ENCODE assay signal across 20 cellular contexts in the genomic region with DNA sequence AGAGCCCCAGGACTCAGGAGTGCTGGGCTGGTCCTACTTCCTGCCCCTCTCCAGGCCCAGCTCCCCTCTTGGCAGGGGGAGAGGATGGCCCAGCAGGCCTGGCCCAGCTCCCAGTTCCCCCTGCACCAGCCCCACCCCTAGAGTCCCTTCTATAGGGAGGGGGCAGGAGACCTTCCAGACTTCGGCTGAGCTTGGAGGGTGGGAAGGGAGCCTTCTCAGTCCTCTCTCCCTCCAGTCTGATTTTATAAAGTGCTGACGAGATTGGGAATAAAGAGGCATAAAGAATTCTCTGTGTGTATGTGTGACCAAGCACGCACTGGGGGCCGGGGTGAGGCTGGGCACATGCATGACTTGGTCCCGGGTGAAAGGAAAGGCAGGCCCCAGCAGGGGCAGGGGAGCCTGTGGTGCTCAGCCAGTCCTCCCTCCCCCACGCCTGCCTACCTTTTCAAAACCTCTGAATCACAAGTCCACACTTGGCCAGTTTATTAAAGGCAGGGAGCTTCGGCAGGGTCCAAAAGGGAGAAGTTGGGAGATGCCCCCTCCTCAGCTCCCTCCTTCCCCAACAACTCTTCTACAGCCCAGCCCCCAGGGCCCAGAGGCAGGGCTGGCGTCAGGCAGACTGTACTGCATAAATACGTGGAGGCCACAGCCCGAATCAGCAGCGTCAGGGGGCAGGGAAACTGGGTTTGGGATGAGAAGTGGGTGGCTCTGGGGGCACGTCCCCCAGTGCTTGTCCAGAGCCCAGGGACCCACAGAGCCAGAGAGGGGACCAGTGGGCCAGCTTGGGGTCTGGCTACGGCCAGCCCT. TPM values are rescaled to one million over a fixed set of nuclear protein-coding genes. Genes with fewer than 3 reads are reported as not detected.
DNase-seq lines count a peak whose midpoint lies in the region; ATAC-seq and TF ChIP-seq lines count a peak whose summit lies in the region.
"Had no signal": no experiment of that assay in that cellular context is flagged by ENCODE, and none has a peak within 500 bp of the region (broad histone marks: within the 10 kb centered on the region; RNA-seq: fewer than 3 reads in every experiment).

No MANE protein-coding gene starts in this region.

- peak overlapping the region; percentile 20 for H3K27ac Mint-ChIP-seq in stimulated activated effector memory CD8-positive, alpha-beta T cell treated with anti-CD3 and anti-CD28 coated beads, Interleukin-12 subunit alpha, Interleukin-12 subunit beta, amount 100 ng/mL, for 72 hours
- H3K27ac Mint-ChIP-seq: activated T-helper 2 cell treated with anti-CD3 and anti-CD28 coated beads, Interferon-gamma antibody, Interleukin-2, Interleukin-4, amounts not matched to agents 10 μg/mL and 5 μg/mL and 100 μg/mL, durations not matched to agents 14 hours and 24 hours and 36 hours; HFFc6; T-cell had no signal

- POLR2A ChIA-PET in SK-N-SH (lab: Yijun Ruan, JAX): interaction anchor here (1.0 kb wide), 1 partner anchor 12 kb away, joined by 3 read pairs; no protein-coding TSS in a partner anchor

- no peaks in the 10 kb centered on the region for H3K9me3 Mint-ChIP-seq in stimulated activated effector memory CD8-positive, alpha-beta T cell treated with anti-CD3 and anti-CD28 coated beads, Interleukin-12 subunit alpha, Interleukin-12 subunit beta, amount 100 ng/mL, for 72 hours
- H3K9me3 Mint-ChIP-seq: activated T-helper 2 cell treated with anti-CD3 and anti-CD28 coated beads, Interferon-gamma antibody, Interleukin-2, Interleukin-4, amounts not matched to agents 10 μg/mL and 5 μg/mL and 100 μg/mL, durations not matched to agents 14 hours and 24 hours and 36 hours; HFFc6; T-cell had no signal

- no peak for TF ChIP-seq RAD21 in SK-N-SH (IDR thresholded peaks at IDR 0.05; ENCODE audit: low read length)

- H3K36me3 ChIP-seq in hepatocyte (replicated peaks; ENCODE audit: insufficient read depth, low read depth) (no peaks in the 10 kb centered on the region), SK-N-SH (replicated peaks in 1 of 2; ENCODE audit: control insufficient read depth in 1 of 2, insufficient read depth in 2 of 2, low read length in 1 of 2) (peaks cover 9 to 28% of the 10 kb centered on the region in 2 experiments)

- H3K27ac ChIP-seq in hepatocyte (peak overlapping the region; percentile 51), SK-N-SH (ENCODE audit: low read depth in 2 of 2, low read length in 1 of 2) (no peak overlapping the region)
- H3K27ac ChIP-seq: adrenal gland, Peyer's patch, suprapubic skin, WERI-Rb-1 had no signal

- peaks cover 27% of the 10 kb centered on the region for H3K36me3 Mint-ChIP-seq in stimulated activated effector memory CD8-positive, alpha-beta T cell treated with anti-CD3 and anti-CD28 coated beads, Interleukin-12 subunit alpha, Interleukin-12 subunit beta, amount 100 ng/mL, for 72 hours
- H3K36me3 Mint-ChIP-seq: T-cell had no signal

- H3K4me2 ChIP-seq in hepatocyte: peak overlapping the region; percentile 41
- no peak overlapping the region for H3K4me2 ChIP-seq in SK-N-SH

- H3K9me2 ChIP-seq in hepatocyte (replicated peaks; ENCODE audit: insufficient read depth): no peaks in the 10 kb centered on the region
- H3K9me2 ChIP-seq in SK-N-SH: no peaks in the 10 kb centered on the region

- H3K27me3 ChIP-seq in hepatocyte: no peaks in the 10 kb centered on the region
- H3K27me3 ChIP-seq in SK-N-SH (ENCODE audit: insufficient read depth): no peaks in the 10 kb centered on the region
- H3K27me3 ChIP-seq: adrenal gland, Peyer's patch, suprapubic skin had no signal

- no peak overlapping the region for H3K4me3 ChIP-seq in NB4 (ENCODE audit: low read depth, low read length)
- H3K4me3 ChIP-seq in astrocyte of the cerebellum (ENCODE audit: low read depth, low read length): peak overlapping the region; percentile 4
- H3K4me3 ChIP-seq in hepatocyte: no peak overlapping the region
- H3K4me3 ChIP-seq in SK-N-SH (ENCODE audit: low read depth in 2 of 2, low read length in 1 of 2): no peak overlapping the region
- H3K4me3 ChIP-seq: adrenal gland, Peyer's patch, suprapubic skin had no signal

- no peak for ATAC-seq in stimulated activated effector memory CD8-positive, alpha-beta T cell treated with anti-CD3 and anti-CD28 coated beads, Interleukin-12 subunit alpha, Interleukin-12 subunit beta, amount 100 ng/mL, for 72 hours
- no peak for ATAC-seq in GM21515 (IDR thresholded peaks at IDR 0.05; ENCODE audit: unreplicated experiment)
- ATAC-seq: right cardiac atrium, T-cell had no signal

- no peak overlapping the region for H2AFZ ChIP-seq in hepatocyte
- H2AFZ ChIP-seq in SK-N-SH (ENCODE audit: low read depth): no peak overlapping the region

- in situ Hi-C loops in astrocyte of the cerebellum (cut with HindIII; ENCODE audit: low sequenced_read_pairs): loop anchor here (25.0 kb wide), 1 partner anchor 126 kb away; the partner anchor contains the start of gene DES

- peaks cover 20% of the 10 kb centered on the region for H3K4me1 ChIP-seq in hepatocyte (ENCODE audit: insufficient read depth)
- peaks cover 7 to 19% of the 10 kb centered on the region in 2 experiments; a peak in 2 of 4 replicates for H3K4me1 ChIP-seq in SK-N-SH (ENCODE audit: control insufficient read depth in 1 of 2, insufficient read depth in 2 of 2, low read depth in 1 of 2, low read length in 1 of 2)

- H4K20me1 ChIP-seq in hepatocyte (ENCODE audit: insufficient read depth, poor library complexity, severe bottlenecking): peaks cover 21% of the 10 kb centered on the region
- H4K20me1 ChIP-seq in SK-N-SH (ENCODE audit: insufficient read depth): peaks cover 20% of the 10 kb centered on the region

- TF ChIP-seq EP300 in SK-N-SH (IDR thresholded peaks at IDR 0.05; ENCODE audit: borderline replicate concordance in 1 of 2, low read depth in 1 of 2, low read length in 1 of 2): no peak

- peaks cover 6% of the 10 kb centered on the region for H3F3A ChIP-seq in SK-N-SH (replicated peaks; ENCODE audit: insufficient read depth)

- no peaks in the 10 kb centered on the region for H3K9me3 ChIP-seq in hepatocyte (ENCODE audit: low read depth)
- H3K9me3 ChIP-seq in SK-N-SH: no peaks in the 10 kb centered on the region
- H3K9me3 ChIP-seq: adrenal gland, Peyer's patch, suprapubic skin had no signal

- no peak overlapping the region for H3K9ac ChIP-seq in SK-N-SH

- WGBS in hepatocyte (ENCODE audit: low lambda C conversion rate, missing lambda C conversion rate): 79% methylated on average over 13 of the region's 13 CpGs
- 85% methylated on average over 8 of the region's 13 CpGs for WGBS in SK-N-SH (ENCODE audit: low lambda C conversion rate)

- CTCF ChIA-PET in SK-N-SH (lab: Yijun Ruan, JAX): interaction anchor here (1.7 to 62.1 kb wide), 8 partner anchors 11 to 151 kb away, joined by 7 to 2824 read pairs (median 59); partner anchors contain the start of genes ASIC4 and GMPPA

- TF ChIP-seq CTCF in NB4 (IDR thresholded peaks at IDR 0.05; ENCODE audit: low read depth, low read length) (no peak), astrocyte of the cerebellum (IDR thresholded peaks at IDR 0.05; ENCODE audit: low read depth, low read length, missing control alignments) (no peak), hepatocyte (IDR thresholded peaks at IDR 0.05; ENCODE audit: poor library complexity) (no peak), SK-N-SH (IDR thresholded peaks at IDR 0.05) (no peak)

- DNase-seq in NB4 (ENCODE audit: low read depth): peak; percentile 41
- peak; percentile 42 for DNase-seq in astrocyte of the cerebellum (ENCODE audit: low read depth)
- peak; percentile 32 for DNase-seq in hepatocyte (ENCODE audit: low spot score)
- no peak for DNase-seq in stimulated activated effector memory CD8-positive, alpha-beta T cell treated with anti-CD3 and anti-CD28 coated beads, Interleukin-12 subunit alpha, Interleukin-12 subunit beta, amount 100 ng/mL, for 72 hours (ENCODE audit: low spot score in 2 of 2)
- no peak for DNase-seq in activated T-cell treated with anti-CD3 and anti-CD28 coated beads for 4 hours
- no peak for DNase-seq in SK-N-SH
- DNase-seq: adrenal gland, DMS79, HFFc6, MV-4-11, NCI-H748 treated with DMSO at 0.1 percent for 48 hours, Peyer's patch, T-cell, WERI-Rb-1 had no signal

- TF ChIP-seq POLR2A in NB4 (IDR thresholded peaks at IDR 0.05; ENCODE audit: extremely low read depth, insufficient read length): no peak

- peaks cover 18% of the 10 kb centered on the region for H3K4me1 Mint-ChIP-seq in stimulated activated effector memory CD8-positive, alpha-beta T cell treated with anti-CD3 and anti-CD28 coated beads, Interleukin-12 subunit alpha, Interleukin-12 subunit beta, amount 100 ng/mL, for 72 hours

- H3K79me2 ChIP-seq in hepatocyte (peaks cover 16% of the 10 kb centered on the region), SK-N-SH (ENCODE audit: insufficient read depth) (peaks cover 13% of the 10 kb centered on the region)

- H3K4me3 Mint-ChIP-seq in stimulated activated effector memory CD8-positive, alpha-beta T cell treated with anti-CD3 and anti-CD28 coated beads, Interleukin-12 subunit alpha, Interleukin-12 subunit beta, amount 100 ng/mL, for 72 hours: no peak overlapping the region
- H3K4me3 Mint-ChIP-seq: HFFc6, T-cell had no signal

TF ChIP-seq in SK-N-SH, 30 proteins besides CTCF, POLR2A, EP300 and RAD21 (continues in another document):
- TF ChIP-seq SMC3 (IDR thresholded peaks at IDR 0.05; ENCODE audit: low read depth, low read length) (no peak), RXRA (IDR thresholded peaks at IDR 0.05; ENCODE audit: borderline replicate concordance, low read depth) (no peak)

RNA-seq across cellular contexts. Expression of gene CHPF, which starts 4.9 kb away (rescaled TPM):
- total RNA-seq in hepatocyte: 180 and 193 TPM in 2 replicates
- polyA plus RNA-seq in hepatocyte (315 and 361 TPM in 2 replicates), SK-N-SH (2012; rRNA removed) (119 and 141 TPM in 2 replicates)
- 65.6 and 129 TPM in 2 replicates for polyA plus RNA-seq in SK-N-SH (2012; cell fraction: cytosol; rRNA removed)
- 113 and 151 TPM in 2 replicates for polyA plus RNA-seq in SK-N-SH (2012; cell fraction: nucleus; rRNA removed)

RNA-seq across cellular contexts. Expression of gene TMEM198, which starts 5.1 kb away (rescaled TPM):
- 7.3 and 8.0 TPM in 2 replicates for total RNA-seq in hepatocyte
- polyA plus RNA-seq in hepatocyte (10.4 and 12.2 TPM in 2 replicates), SK-N-SH (2012; rRNA removed) (4.7 and 7.0 TPM in 2 replicates)
- 1.0 and 1.7 TPM in 2 replicates for polyA plus RNA-seq in SK-N-SH (2012; cell fraction: cytosol; rRNA removed)
- polyA plus RNA-seq in SK-N-SH (2012; cell fraction: nucleus; rRNA removed): 43.9 and 63.2 TPM in 2 replicates

RNA-seq across cellular contexts. Expression of gene ASIC4, which starts 24.4 kb away (rescaled TPM):
- total RNA-seq in hepatocyte: not detected in 2 replicates
- 0.07 TPM in 1 of 2 replicates, not detected in the other for polyA plus RNA-seq in hepatocyte
- polyA plus RNA-seq in SK-N-SH (2012; rRNA removed): 0.05 and 0.10 TPM in 2 replicates
- polyA plus RNA-seq in SK-N-SH (2012; cell fraction: cytosol; rRNA removed): 0.04 and 0.30 TPM in 2 replicates
- polyA plus RNA-seq in SK-N-SH (2012; cell fraction: nucleus; rRNA removed): 0.79 and 1.00 TPM in 2 replicates
- total RNA-seq: activated CD8-positive, alpha-beta memory T cell treated with anti-CD3 and anti-CD28 coated beads for 36 hours; activated T-helper 2 cell treated with anti-CD3 and anti-CD28 coated beads, Interferon-gamma antibody, Interleukin-2, Interleukin-4, amounts not matched to agents 10 μg/mL and 5 μg/mL and 100 μg/mL, durations not matched to agents 14 hours and 24 hours and 36 hours; mesenteric fat pad; suprapubic skin had no signal

RNA-seq across cellular contexts. Expression of gene OBSL1, which starts 32.6 kb away (rescaled TPM):
- total RNA-seq in hepatocyte: 72.4 and 84.6 TPM in 2 replicates
- polyA plus RNA-seq in hepatocyte: 61.0 and 73.7 TPM in 2 replicates
- 70.9 and 93.0 TPM in 2 replicates for polyA plus RNA-seq in SK-N-SH (2012; rRNA removed)
- 27.1 and 45.0 TPM in 2 replicates for polyA plus RNA-seq in SK-N-SH (2012; cell fraction: cytosol; rRNA removed)
- 274 and 319 TPM in 2 replicates for polyA plus RNA-seq in SK-N-SH (2012; cell fraction: nucleus; rRNA removed)

RNA-seq across cellular contexts. Expression of gene INHA, which starts 33.4 kb away (rescaled TPM):
- total RNA-seq in hepatocyte: 3.3 and 5.6 TPM in 2 replicates
- polyA plus RNA-seq in hepatocyte (8.1 and 9.2 TPM in 2 replicates), SK-N-SH (2012; rRNA removed) (1.2 and 1.6 TPM in 2 replicates)
- 0.10 and 0.22 TPM in 2 replicates for polyA plus RNA-seq in SK-N-SH (2012; cell fraction: cytosol; rRNA removed)
- polyA plus RNA-seq in SK-N-SH (2012; cell fraction: nucleus; rRNA removed): 13.8 and 15.1 TPM in 2 replicates
- total RNA-seq: activated CD8-positive, alpha-beta memory T cell treated with anti-CD3 and anti-CD28 coated beads for 36 hours; activated T-helper 2 cell treated with anti-CD3 and anti-CD28 coated beads, Interferon-gamma antibody, Interleukin-2, Interleukin-4, amounts not matched to agents 10 μg/mL and 5 μg/mL and 100 μg/mL, durations not matched to agents 14 hours and 24 hours and 36 hours; Peyer's patch had no signal

Comparison
In these comparisons a context has a peak if more than half of its experiments do, and no peak if none do; other contexts are left out.
1. DNase-seq: peak in NB4 (single experiment), astrocyte of the cerebellum (single experiment) and hepatocyte (single experiment); none in stimulated activated effector memory CD8-positive, alpha-beta T cell treated with anti-CD3 and anti-CD28 coated beads, Interleukin-12 subunit alpha, Interleukin-12 subunit beta, amount 100 ng/mL, for 72 hours (0 of 2), activated T-cell treated with anti-CD3 and anti-CD28 coated beads for 4 hours (single experiment) and SK-N-SH (single experiment).